ENCODE assay signal across 8 cellular contexts in the genomic region with DNA sequence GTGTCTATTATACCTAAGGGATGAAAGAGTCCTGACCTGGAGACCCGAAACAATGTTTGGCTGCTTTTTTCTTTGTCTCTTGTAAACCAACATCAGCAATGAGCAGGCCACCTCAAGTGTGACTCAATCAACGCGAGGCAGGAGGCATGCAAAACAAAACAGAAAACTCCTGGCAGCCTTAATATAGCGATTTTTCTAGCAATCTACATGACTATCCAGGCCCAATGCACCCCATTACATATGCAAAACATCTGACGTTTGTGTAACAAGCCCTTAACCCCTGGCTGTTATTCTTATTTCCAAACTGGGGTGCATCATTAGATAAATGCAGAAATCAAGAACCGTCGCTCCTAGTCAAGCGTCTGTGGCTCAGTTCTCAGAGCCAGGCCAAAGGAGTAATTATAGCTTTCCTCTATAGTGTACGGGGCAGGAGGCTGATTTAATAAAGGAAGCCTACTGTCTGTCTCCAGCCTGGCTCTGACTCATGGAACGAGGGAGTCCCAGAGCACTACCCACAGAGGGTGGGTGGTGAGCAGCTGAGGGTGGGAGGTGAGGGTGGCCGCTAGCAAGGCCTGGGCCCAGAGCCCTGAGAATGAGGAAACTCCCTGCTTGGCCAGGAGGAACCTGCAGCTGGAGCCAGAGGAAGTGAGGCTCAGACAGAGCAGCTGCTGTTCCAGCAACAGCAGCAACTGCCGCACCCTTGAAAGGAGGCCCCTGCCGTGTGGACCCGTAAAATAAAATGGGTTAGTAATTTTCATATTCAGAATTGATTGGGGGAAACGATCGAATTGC. TPM values are rescaled to one million over a fixed set of nuclear protein-coding genes. Genes with fewer than 3 reads are reported as not detected.
DNase-seq lines count a peak whose midpoint lies in the region; ATAC-seq lines count a peak whose summit lies in the region.

No MANE protein-coding gene starts in this region.

- peak; percentile 67 for DNase-seq in NCI-H82 (lab: John Stamatoyannopoulos, UW)
- no peak for DNase-seq in NCI-H82 treated with DMSO at 0.1 percent for 48 hours (lab: John Stamatoyannopoulos, UW; ENCODE audit: unreplicated experiment)
- peak; percentile 84 for DNase-seq in NCI-H2171 treated with DMSO at 0.1 percent for 48 hours (lab: John Stamatoyannopoulos, UW)
- DNase-seq in activated CD4-positive, alpha-beta T cell treated with anti-CD3 and anti-CD28 coated beads for 48 hours: peak; percentile 25
- peak; percentile 54 for DNase-seq in ecto neural progenitor cell (ENCODE audit: low spot score)
- DNase-seq in lung microvascular endothelial cell (ENCODE audit: low read depth in 2 of 2): peak; percentile 61 to 96
- peak; percentile 15 to 22 for DNase-seq in stimulated activated CD8-positive, alpha-beta memory T cell treated with anti-CD3 and anti-CD28 coated beads, Interleukin-2, amount 100 ng/mL, for 48 hours (ENCODE audit: low read depth in 2 of 2)

- ATAC-seq in HG02938 (IDR thresholded peaks at IDR 0.05; ENCODE audit: unreplicated experiment): peak; percentile 66

RNA-seq across cellular contexts. Expression of gene CHD9, which starts 43.9 kb away (rescaled TPM):
- total RNA-seq in lung microvascular endothelial cell: 22.2 and 41.7 TPM in 2 replicates

RNA-seq across cellular contexts. Expression of gene CHD9NB, which starts 46.0 kb away (rescaled TPM):
- total RNA-seq in lung microvascular endothelial cell: under 0.01 and 0.22 TPM in 2 replicates
